ENCODE assay signal across 13 cellular contexts in genomic region chr1:97017895-97018294, GRCh38.
DNase-seq lines count a peak whose midpoint lies in the region; TF ChIP-seq lines count a peak whose summit lies in the region.
"Had no signal": no experiment of that assay in that cellular context is flagged by ENCODE, and none has a peak within 500 bp of the region (broad histone marks: within the 10 kb centered on the region; RNA-seq: fewer than 3 reads in every experiment).

No MANE protein-coding gene starts in this region.

- H3K4me3 ChIP-seq in breast epithelium (no peak overlapping the region), OCI-LY1 (ENCODE audit: low read depth, low read length, poor library complexity, severe bottlenecking) (no peak overlapping the region), fibroblast of villous mesenchyme (ENCODE audit: low read depth, low read length) (no peak overlapping the region)
- H3K4me3 ChIP-seq: esophagus muscularis mucosa, vagina had no signal

- H3F3A ChIP-seq in OCI-LY1 (ENCODE audit: insufficient read depth, low read length) = no peaks in the 10 kb centered on the region

- H3K36me3 ChIP-seq in breast epithelium = no peaks in the 10 kb centered on the region
- H3K36me3 ChIP-seq in OCI-LY1 (ENCODE audit: insufficient read depth, low read length) = no peaks in the 10 kb centered on the region
- H3K36me3 ChIP-seq: esophagus muscularis mucosa, vagina had no signal

- H3K4me1 Mint-ChIP-seq in MCF 10A (ENCODE audit: insufficient read depth, unreplicated experiment) (peaks cover 18% of the 10 kb centered on the region), CD14-positive monocyte (no peaks in the 10 kb centered on the region)

- H2AFZ ChIP-seq in OCI-LY1 (ENCODE audit: low read length) = no peak overlapping the region

- no peaks in the 10 kb centered on the region for H3K79me2 ChIP-seq in OCI-LY1 (ENCODE audit: insufficient read depth, low read length)

- H3K9me3 Mint-ChIP-seq in MCF 10A (ENCODE audit: unreplicated experiment) = peaks cover 8% of the 10 kb centered on the region
- peaks cover 0 to 5% (median 2%) of the 10 kb centered on the region in 7 donors for H3K9me3 Mint-ChIP-seq in CD14-positive monocyte

- no peak overlapping the region for H3K4me3 Mint-ChIP-seq in MCF 10A (ENCODE audit: unreplicated experiment)
- no peak overlapping the region for H3K4me3 Mint-ChIP-seq in CD14-positive monocyte
- H3K4me3 Mint-ChIP-seq: activated naive CD8-positive, alpha-beta T cell had no signal

- intact Hi-C loops in MCF 10A (cut with micrococcal nuclease) (no loop called here), breast epithelium (cut with DNase I; ENCODE audit: low total_unique reads) (no loop called here), CD14-positive monocyte (cut with micrococcal nuclease) (no loop called here)

- no TSS peak for BruUV-seq in MCF 10A (replicated peaks; lab: Mats Ljungman, UMichigan)

- POLR2A ChIA-PET in MCF 10A (lab: Yijun Ruan, JAX) = interaction anchor here (0.7 kb wide), 1 partner anchor 8 kb away, joined by 3 read pairs; no protein-coding TSS in a partner anchor

- H3K9me2 ChIP-seq in OCI-LY1 (ENCODE audit: low read depth, low read length) = no peaks in the 10 kb centered on the region

- no peaks in the 10 kb centered on the region for H4K20me1 ChIP-seq in OCI-LY1 (ENCODE audit: insufficient read depth, low read length)

- CTCF ChIA-PET in MCF 10A (lab: Yijun Ruan, JAX) = interaction anchor here (0.9 kb wide), 1 partner anchor 8 kb away, joined by 4 read pairs; no protein-coding TSS in a partner anchor

- H3K9ac ChIP-seq in OCI-LY1 (ENCODE audit: low read length) = no peak overlapping the region

- H3K27ac Mint-ChIP-seq in MCF 10A (ENCODE audit: low read depth, unreplicated experiment) (no peak overlapping the region), CD14-positive monocyte (no peak overlapping the region)
- H3K27ac Mint-ChIP-seq: activated naive CD8-positive, alpha-beta T cell had no signal

- peak; percentile 11 for DNase-seq in MCF 10A (ENCODE audit: unreplicated experiment)
- no peak for DNase-seq in breast epithelium (ENCODE audit: low spot score in 2 of 2)
- no peak for DNase-seq in fibroblast of villous mesenchyme (ENCODE audit: low read depth)
- DNase-seq in NCI-H226 = no peak
- no peak for DNase-seq in CD14-positive monocyte (ENCODE audit: low spot score)
- DNase-seq in OCI-M2 (lab: John Stamatoyannopoulos, UW; ENCODE audit: unreplicated experiment) = no peak
- no peak for DNase-seq in globus pallidus (ENCODE audit: low spot score)
- DNase-seq: stimulated activated CD4-positive, alpha-beta T cell treated with anti-CD3 and anti-CD28 coated beads, Interleukin-4, amount 100 ng/mL, for 1 hour; stimulated activated naive CD4-positive, alpha-beta T cell had no signal

- no peak overlapping the region for H3K27ac ChIP-seq in breast epithelium
- no peak overlapping the region for H3K27ac ChIP-seq in OCI-LY1 (ENCODE audit: low read depth, low read length, poor library complexity, severe bottlenecking)
- H3K27ac ChIP-seq: esophagus muscularis mucosa, vagina had no signal

- TF ChIP-seq CTCF in MCF 10A (IDR thresholded peaks at IDR 0.05; ENCODE audit: unreplicated experiment) (no peak), breast epithelium (IDR thresholded peaks at IDR 0.05) (no peak), OCI-LY1 (IDR thresholded peaks at IDR 0.05; ENCODE audit: low read length) (peak; percentile 11; the same call in 1 of the 2 replicates), fibroblast of villous mesenchyme (IDR thresholded peaks at IDR 0.05; ENCODE audit: insufficient read depth, low read depth, low read length) (peak; percentile 8), CD14-positive monocyte (IDR thresholded peaks at IDR 0.05) (no peak)

- H3K27me3 ChIP-seq in breast epithelium (no peaks in the 10 kb centered on the region), OCI-LY1 (ENCODE audit: insufficient read depth, low read length) (no peaks in the 10 kb centered on the region)
- H3K27me3 ChIP-seq: esophagus muscularis mucosa, vagina had no signal

- H3K4me2 ChIP-seq in OCI-LY1 (ENCODE audit: low read length) = no peak overlapping the region

- H3K4me1 ChIP-seq in breast epithelium (no peaks in the 10 kb centered on the region), OCI-LY1 (ENCODE audit: insufficient read depth, low read length, severe bottlenecking) (no peaks in the 10 kb centered on the region)
- H3K4me1 ChIP-seq: esophagus muscularis mucosa, vagina had no signal

- TF ChIP-seq POLR2A in breast epithelium (IDR thresholded peaks at IDR 0.05) = no peak

- H3K9me3 ChIP-seq in breast epithelium (no peaks in the 10 kb centered on the region), OCI-LY1 (ENCODE audit: low read length) (no peaks in the 10 kb centered on the region)
- H3K9me3 ChIP-seq: esophagus muscularis mucosa, vagina had no signal

- H3K27me3 Mint-ChIP-seq in MCF 10A (ENCODE audit: insufficient read depth, unreplicated experiment) (no peaks in the 10 kb centered on the region), CD14-positive monocyte (ENCODE audit: low read depth in 3 of 3) (peaks cover 0 to 1% (median 0%) of the 10 kb centered on the region in 3 donors)

- H3K36me3 Mint-ChIP-seq in MCF 10A (ENCODE audit: insufficient read depth, unreplicated experiment) (peaks cover 6% of the 10 kb centered on the region), CD14-positive monocyte (no peaks in the 10 kb centered on the region)
- H3K36me3 Mint-ChIP-seq: activated naive CD8-positive, alpha-beta T cell had no signal

Comparison
In these comparisons a context has a peak if more than half of its experiments do, and no peak if none do; other contexts are left out.
1. CTCF ChIP-seq: peak in OCI-LY1 (single experiment) and fibroblast of villous mesenchyme (single experiment); none in MCF 10A (single experiment), breast epithelium (0 of 3) and CD14-positive monocyte (single experiment).